ENCODE assay signal across 9 cellular contexts in genomic region chr1:109307363-109308021, GRCh38. TPM values are rescaled to one million over a fixed set of nuclear protein-coding genes. Genes with fewer than 3 reads are reported as not detected.
A peak's percentile ranks its signal among the peaks of the same experiment; 100 is the strongest.
DNase-seq lines count a peak whose midpoint lies in the region; ATAC-seq and TF ChIP-seq lines count a peak whose summit lies in the region.
"Had no signal": no experiment of that assay in that cellular context is flagged by ENCODE, and none has a peak within 500 bp of the region (broad histone marks: within the 10 kb centered on the region; RNA-seq: fewer than 3 reads in every experiment).

No MANE protein-coding gene starts in this region.

- no peak overlapping the region for H3K4me2 ChIP-seq in mesendoderm (ENCODE audit: low read length)

- POLR2A ChIA-PET in activated B cell treated with CpG ODN at 0.5 μM for 24 hours (lab: Charles Lee) = interaction anchor here (0.6 to 1.0 kb wide), 4 partner anchors 25 to 232 kb away, joined by 3 to 5 read pairs (median 3); partner anchors contain the start of genes PSMA5, PSRC1 and TAF13

- no peaks in the 10 kb centered on the region for H3K36me3 Mint-ChIP-seq in activated B cell treated with CpG ODN at 0.5 μM for 24 hours (ENCODE audit: low read depth)
- no peaks in the 10 kb centered on the region for H3K36me3 Mint-ChIP-seq in natural killer cell treated with Interleukin-12 subunit alpha and Interleukin-12 subunit beta and Interleukin-15 and Interleukin-18, amount 100 ng/mL, for 72 hours
- H3K36me3 Mint-ChIP-seq in activated T-helper 2 cell treated with anti-CD3 and anti-CD28 coated beads, Interferon-gamma antibody, Interleukin-2, Interleukin-4, amounts not matched to agents 10 μg/mL and 5 μg/mL and 100 μg/mL, durations not matched to agents 14 hours and 24 hours and 36 hours (ENCODE audit: low read depth) = no peaks in the 10 kb centered on the region
- H3K36me3 Mint-ChIP-seq: activated naive CD4-positive, alpha-beta T cell treated with anti-CD3 and anti-CD28 coated beads, Interleukin-2, amount 50 U/mL, for 24 hours had no signal

- no peak overlapping the region for H3K18ac ChIP-seq in mesendoderm (ENCODE audit: low read length)

- no peaks in the 10 kb centered on the region for H3K36me3 ChIP-seq in mesendoderm (ENCODE audit: control insufficient read depth, insufficient read depth, low read length)
- H3K36me3 ChIP-seq in ascending aorta = peaks cover 14 to 35% of the 10 kb centered on the region in 2 donors

- H2AK5ac ChIP-seq in mesendoderm (ENCODE audit: low read length) = no peak overlapping the region

- peak; percentile 98 for ATAC-seq in activated B cell treated with CpG ODN at 0.5 μM for 24 hours (ENCODE audit: low read depth)
- ATAC-seq in natural killer cell treated with Interleukin-12 subunit alpha and Interleukin-12 subunit beta and Interleukin-15 and Interleukin-18, amount 100 ng/mL, for 72 hours = no peak

- no peak overlapping the region for H3K9ac ChIP-seq in mesendoderm (ENCODE audit: low read length)

- H3K27ac Mint-ChIP-seq in activated B cell treated with CpG ODN at 0.5 μM for 24 hours = peak overlapping the region; percentile 80
- no peak overlapping the region for H3K27ac Mint-ChIP-seq in natural killer cell treated with Interleukin-12 subunit alpha and Interleukin-12 subunit beta and Interleukin-15 and Interleukin-18, amount 100 ng/mL, for 72 hours
- no peak overlapping the region for H3K27ac Mint-ChIP-seq in activated T-helper 2 cell treated with anti-CD3 and anti-CD28 coated beads, Interferon-gamma antibody, Interleukin-2, Interleukin-4, amounts not matched to agents 10 μg/mL and 5 μg/mL and 100 μg/mL, durations not matched to agents 14 hours and 24 hours and 36 hours
- H3K27ac Mint-ChIP-seq: activated naive CD4-positive, alpha-beta T cell treated with anti-CD3 and anti-CD28 coated beads, Interleukin-2, amount 50 U/mL, for 24 hours had no signal

- H3K4ac ChIP-seq in mesendoderm (ENCODE audit: low read depth, low read length) = no peak overlapping the region

- peak; percentile 11 for DNase-seq in CD1c-positive myeloid dendritic cell (ENCODE audit: extremely low spot score)
- DNase-seq in NCI-H1436 (lab: John Stamatoyannopoulos, UW) = peak; percentile 90
- DNase-seq in activated B cell treated with CpG ODN at 0.5 μM for 24 hours = peak; percentile 41
- DNase-seq in mesendoderm = peak; percentile 43
- no peak for DNase-seq in activated T-cell treated with anti-CD3 and anti-CD28 coated beads for 4 hours
- no peak for DNase-seq in natural killer cell treated with Interleukin-12 subunit alpha and Interleukin-12 subunit beta and Interleukin-15 and Interleukin-18, amount 100 ng/mL, for 72 hours (ENCODE audit: low spot score)
- DNase-seq in activated T-helper 2 cell treated with anti-CD3 and anti-CD28 coated beads, Interferon-gamma antibody, Interleukin-2, Interleukin-4, amounts not matched to agents 10 μg/mL and 5 μg/mL and 100 μg/mL, durations not matched to agents 14 hours and 24 hours and 36 hours (ENCODE audit: low spot score) = no peak
- DNase-seq in ascending aorta (ENCODE audit: low spot score in 2 of 2) = no peak

- H3K4me1 ChIP-seq in mesendoderm (ENCODE audit: control insufficient read depth, low read depth, low read length) (peaks cover 7% of the 10 kb centered on the region), ascending aorta (no peaks in the 10 kb centered on the region)

- H3K4me1 Mint-ChIP-seq in activated B cell treated with CpG ODN at 0.5 μM for 24 hours = peaks cover 19% of the 10 kb centered on the region
- no peaks in the 10 kb centered on the region for H3K4me1 Mint-ChIP-seq in natural killer cell treated with Interleukin-12 subunit alpha and Interleukin-12 subunit beta and Interleukin-15 and Interleukin-18, amount 100 ng/mL, for 72 hours (ENCODE audit: low read depth in 2 of 2)
- H3K4me1 Mint-ChIP-seq in activated T-helper 2 cell treated with anti-CD3 and anti-CD28 coated beads, Interferon-gamma antibody, Interleukin-2, Interleukin-4, amounts not matched to agents 10 μg/mL and 5 μg/mL and 100 μg/mL, durations not matched to agents 14 hours and 24 hours and 36 hours (ENCODE audit: low read depth) = no peaks in the 10 kb centered on the region
- H3K4me1 Mint-ChIP-seq: activated naive CD4-positive, alpha-beta T cell treated with anti-CD3 and anti-CD28 coated beads, Interleukin-2, amount 50 U/mL, for 24 hours had no signal

- no peak overlapping the region for H2BK5ac ChIP-seq in mesendoderm (ENCODE audit: low read length)

- no peak overlapping the region for H3K56ac ChIP-seq in mesendoderm (ENCODE audit: low read length)

- H4K8ac ChIP-seq in mesendoderm (ENCODE audit: low read depth, low read length) = no peak overlapping the region

- H3K23ac ChIP-seq in mesendoderm (ENCODE audit: low read length) = peak overlapping the region; percentile 66

- H3K27ac ChIP-seq in mesendoderm (ENCODE audit: low read depth, low read length) (no peak overlapping the region), ascending aorta (no peak overlapping the region)

- TF ChIP-seq CTCF in activated B cell treated with CpG ODN at 0.5 μM for 24 hours (IDR thresholded peaks at IDR 0.05) (no peak), ascending aorta (IDR thresholded peaks at IDR 0.05) (no peak)

- intact Hi-C loops in activated B cell treated with CpG ODN at 0.5 μM for 24 hours (cut with micrococcal nuclease) (loop anchor here (1.0 kb wide), 1 partner anchor 24 kb away; the partner anchor contains the start of gene PSRC1), ascending aorta (cut with DNase I) (no loop called here)
- intact Hi-C loops in activated T-helper 2 cell treated with anti-CD3 and anti-CD28 coated beads, Interferon-gamma antibody, Interleukin-2, Interleukin-4, amounts not matched to agents 10 μg/mL and 5 μg/mL and 100 μg/mL, durations not matched to agents 14 hours and 24 hours and 36 hours (cut with micrococcal nuclease) = no loop called here

- H2BK120ac ChIP-seq in mesendoderm (ENCODE audit: low read depth, low read length) = no peak overlapping the region

- H3K4me3 ChIP-seq in mesendoderm (ENCODE audit: low read length) = no peak overlapping the region
- no peak overlapping the region for H3K4me3 ChIP-seq in ascending aorta

- no peaks in the 10 kb centered on the region for H3K9me3 Mint-ChIP-seq in activated B cell treated with CpG ODN at 0.5 μM for 24 hours
- no peaks in the 10 kb centered on the region for H3K9me3 Mint-ChIP-seq in natural killer cell treated with Interleukin-12 subunit alpha and Interleukin-12 subunit beta and Interleukin-15 and Interleukin-18, amount 100 ng/mL, for 72 hours
- H3K9me3 Mint-ChIP-seq in activated T-helper 2 cell treated with anti-CD3 and anti-CD28 coated beads, Interferon-gamma antibody, Interleukin-2, Interleukin-4, amounts not matched to agents 10 μg/mL and 5 μg/mL and 100 μg/mL, durations not matched to agents 14 hours and 24 hours and 36 hours = no peaks in the 10 kb centered on the region
- H3K9me3 Mint-ChIP-seq: activated naive CD4-positive, alpha-beta T cell treated with anti-CD3 and anti-CD28 coated beads, Interleukin-2, amount 50 U/mL, for 24 hours had no signal

- H3K4me3 Mint-ChIP-seq in activated B cell treated with CpG ODN at 0.5 μM for 24 hours = peak overlapping the region; percentile 60
- no peak overlapping the region for H3K4me3 Mint-ChIP-seq in natural killer cell treated with Interleukin-12 subunit alpha and Interleukin-12 subunit beta and Interleukin-15 and Interleukin-18, amount 100 ng/mL, for 72 hours
- H3K4me3 Mint-ChIP-seq in activated T-helper 2 cell treated with anti-CD3 and anti-CD28 coated beads, Interferon-gamma antibody, Interleukin-2, Interleukin-4, amounts not matched to agents 10 μg/mL and 5 μg/mL and 100 μg/mL, durations not matched to agents 14 hours and 24 hours and 36 hours (ENCODE audit: low read depth) = no peak overlapping the region
- H3K4me3 Mint-ChIP-seq: activated naive CD4-positive, alpha-beta T cell treated with anti-CD3 and anti-CD28 coated beads, Interleukin-2, amount 50 U/mL, for 24 hours had no signal

- no CpG with 5 or more reads among the region's 13 CpGs for WGBS in mesendoderm (ENCODE audit: extremely low coverage, insufficient coverage, low lambda C conversion rate)

- no peaks in the 10 kb centered on the region for H3K9me3 ChIP-seq in ascending aorta

- peaks cover 5% of the 10 kb centered on the region for H3K27me3 Mint-ChIP-seq in activated B cell treated with CpG ODN at 0.5 μM for 24 hours
- H3K27me3 Mint-ChIP-seq in natural killer cell treated with Interleukin-12 subunit alpha and Interleukin-12 subunit beta and Interleukin-15 and Interleukin-18, amount 100 ng/mL, for 72 hours = peaks cover 0 to 7% of the 10 kb centered on the region in 2 donors
- peaks cover 11% of the 10 kb centered on the region for H3K27me3 Mint-ChIP-seq in activated T-helper 2 cell treated with anti-CD3 and anti-CD28 coated beads, Interferon-gamma antibody, Interleukin-2, Interleukin-4, amounts not matched to agents 10 μg/mL and 5 μg/mL and 100 μg/mL, durations not matched to agents 14 hours and 24 hours and 36 hours (ENCODE audit: low read depth)
- H3K27me3 Mint-ChIP-seq: activated naive CD4-positive, alpha-beta T cell treated with anti-CD3 and anti-CD28 coated beads, Interleukin-2, amount 50 U/mL, for 24 hours had no signal

- no peak overlapping the region for H2BK15ac ChIP-seq in mesendoderm (replicated peaks; ENCODE audit: low read depth)

- H3K27me3 ChIP-seq in mesendoderm (ENCODE audit: insufficient read depth, low read length, poor library complexity) (no peaks in the 10 kb centered on the region), ascending aorta (no peaks in the 10 kb centered on the region)

- CTCF ChIA-PET in activated B cell treated with CpG ODN at 0.5 μM for 24 hours (lab: Charles Lee) = interaction anchor here (0.6 to 1.7 kb wide), 4 partner anchors 9 to 91 kb away, joined by 3 to 12 read pairs (median 8); partner anchors contain the start of genes PSRC1 and SORT1

- no peaks in the 10 kb centered on the region for H3K79me1 ChIP-seq in mesendoderm (ENCODE audit: low read length)

- H3K79me2 ChIP-seq in mesendoderm (ENCODE audit: control insufficient read depth, insufficient read depth, low read length) = no peaks in the 10 kb centered on the region

- H4K5ac ChIP-seq in mesendoderm (ENCODE audit: low read length) = no peak overlapping the region

RNA-seq across cellular contexts. Expression of gene MYBPHL, which starts 0.7 kb away (rescaled TPM):
- total RNA-seq in activated B cell treated with CpG ODN at 0.5 μM for 24 hours (not detected in 2 replicates), ascending aorta (not detected)
- polyA plus RNA-seq in mesendoderm (2013, experiment 1 of 2) = 0.17 TPM
- polyA plus RNA-seq in mesendoderm (2013, experiment 2 of 2) = 0.21 TPM
- total RNA-seq in natural killer cell treated with Interleukin-12 subunit alpha and Interleukin-12 subunit beta and Interleukin-15 and Interleukin-18, amount 100 ng/mL, for 72 hours = not detected
- not detected in 2 replicates for total RNA-seq in activated T-helper 2 cell treated with anti-CD3 and anti-CD28 coated beads, Interferon-gamma antibody, Interleukin-2, Interleukin-4, amounts not matched to agents 10 μg/mL and 5 μg/mL and 100 μg/mL, durations not matched to agents 14 hours and 24 hours and 36 hours

RNA-seq across cellular contexts. Expression of gene PSRC1, which starts 24.5 kb away (rescaled TPM):
- 0.69 TPM in 1 of 2 replicates, not detected in the other for total RNA-seq in activated B cell treated with CpG ODN at 0.5 μM for 24 hours
- polyA plus RNA-seq in mesendoderm (2013, experiment 1 of 2) = 57.7 TPM
- 61.1 TPM for polyA plus RNA-seq in mesendoderm (2013, experiment 2 of 2)
- 10 to 100 TPM in 1 of 2 donors, 1 to 10 TPM in 1; 4.7 to 16.2 TPM for total RNA-seq in natural killer cell treated with Interleukin-12 subunit alpha and Interleukin-12 subunit beta and Interleukin-15 and Interleukin-18, amount 100 ng/mL, for 72 hours
- 7.8 and 9.5 TPM in 2 replicates for total RNA-seq in activated T-helper 2 cell treated with anti-CD3 and anti-CD28 coated beads, Interferon-gamma antibody, Interleukin-2, Interleukin-4, amounts not matched to agents 10 μg/mL and 5 μg/mL and 100 μg/mL, durations not matched to agents 14 hours and 24 hours and 36 hours
- total RNA-seq in ascending aorta = 1.3 TPM

RNA-seq across cellular contexts. Expression of gene CELSR2, which starts 58.2 kb away (rescaled TPM):
- total RNA-seq in activated B cell treated with CpG ODN at 0.5 μM for 24 hours (0.81 and 1.1 TPM in 2 replicates), ascending aorta (3.6 TPM)
- 2.9 TPM for polyA plus RNA-seq in mesendoderm (2013, experiment 1 of 2)
- polyA plus RNA-seq in mesendoderm (2013, experiment 2 of 2) = 2.9 TPM
- total RNA-seq in natural killer cell treated with Interleukin-12 subunit alpha and Interleukin-12 subunit beta and Interleukin-15 and Interleukin-18, amount 100 ng/mL, for 72 hours = 1 to 10 TPM; 1.5 to 2.6 TPM
- 3.8 and 4.3 TPM in 2 replicates for total RNA-seq in activated T-helper 2 cell treated with anti-CD3 and anti-CD28 coated beads, Interferon-gamma antibody, Interleukin-2, Interleukin-4, amounts not matched to agents 10 μg/mL and 5 μg/mL and 100 μg/mL, durations not matched to agents 14 hours and 24 hours and 36 hours

Comparison
In these comparisons a context has a peak if more than half of its experiments do, and no peak if none do; other contexts are left out.
1. DNase-seq: peak in CD1c-positive myeloid dendritic cell (single experiment), NCI-H1436 (single experiment), activated B cell treated with CpG ODN at 0.5 μM for 24 hours (single experiment) and mesendoderm (single experiment); none in activated T-cell treated with anti-CD3 and anti-CD28 coated beads for 4 hours (single experiment), natural killer cell treated with Interleukin-12 subunit alpha and Interleukin-12 subunit beta and Interleukin-15 and Interleukin-18, amount 100 ng/mL, for 72 hours (single experiment), activated T-helper 2 cell treated with anti-CD3 and anti-CD28 coated beads, Interferon-gamma antibody, Interleukin-2, Interleukin-4, amounts not matched to agents 10 μg/mL and 5 μg/mL and 100 μg/mL, durations not matched to agents 14 hours and 24 hours and 36 hours (single experiment) and ascending aorta (0 of 2).